23 cellular contexts compared by ENCODE assay signal in the genomic region with DNA sequence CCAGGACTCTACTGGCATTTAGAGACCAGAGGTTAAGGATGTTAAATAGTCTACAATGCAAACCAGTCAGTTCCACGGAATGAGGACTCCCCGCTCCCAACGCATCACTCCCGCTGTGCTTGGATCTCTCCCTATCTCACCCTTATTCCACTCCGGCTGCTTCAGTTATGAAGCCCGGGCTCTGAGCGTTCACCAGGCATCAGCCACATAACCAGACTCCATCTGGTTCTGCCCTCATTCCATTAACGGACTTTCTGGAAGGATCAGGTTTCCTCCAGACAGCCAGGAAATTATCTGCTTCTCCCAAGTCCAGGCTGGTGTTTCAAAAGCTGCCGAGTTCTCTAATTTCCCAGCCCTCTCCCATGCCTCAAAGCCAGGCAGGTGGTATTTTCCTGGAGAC.
DNase-seq lines count a peak whose midpoint lies in the region.
"Had no signal": no experiment of that assay in that cellular context is flagged by ENCODE, and none has a peak within 500 bp of the region (broad histone marks: within the 10 kb centered on the region; RNA-seq: fewer than 3 reads in every experiment).

No MANE protein-coding gene starts in this region.

- no peak overlapping the region for H3K27ac ChIP-seq in mesendoderm (ENCODE audit: low read depth, low read length)
- H3K27ac ChIP-seq: A549, HL-60, PC-9, SK-N-MC had no signal

- H2AK5ac ChIP-seq in mesendoderm (ENCODE audit: low read length) = no peak overlapping the region

- no peaks in the 10 kb centered on the region for H3K36me3 ChIP-seq in mesendoderm (ENCODE audit: control insufficient read depth, insufficient read depth, low read length)
- H3K36me3 ChIP-seq: HAP-1 had no signal

- H3K79me2 ChIP-seq in mesendoderm (ENCODE audit: control insufficient read depth, insufficient read depth, low read length) = no peaks in the 10 kb centered on the region

- no peak overlapping the region for H3K4ac ChIP-seq in mesendoderm (ENCODE audit: low read depth, low read length)

- H2BK15ac ChIP-seq in mesendoderm (replicated peaks; ENCODE audit: low read depth) = peak overlapping the region; percentile 8

- no peak overlapping the region for H4K5ac ChIP-seq in mesendoderm (ENCODE audit: low read length)

- no peak overlapping the region for H3K56ac ChIP-seq in mesendoderm (ENCODE audit: low read length)

- no CpG with 5 or more reads among the region's 9 CpGs for WGBS in mesendoderm (ENCODE audit: extremely low coverage, insufficient coverage, low lambda C conversion rate)

- no peaks in the 10 kb centered on the region for H3K27me3 ChIP-seq in mesendoderm (ENCODE audit: insufficient read depth, low read length, poor library complexity)

- no peak overlapping the region for H3K4me2 ChIP-seq in mesendoderm (ENCODE audit: low read length)
- H3K4me2 ChIP-seq: A549, GM23338, PC-9 had no signal

- no peak overlapping the region for H3K23ac ChIP-seq in mesendoderm (ENCODE audit: low read length)

- peaks cover 6% of the 10 kb centered on the region for H3K4me1 ChIP-seq in mesendoderm (ENCODE audit: control insufficient read depth, low read depth, low read length)
- H3K4me1 ChIP-seq: A549, HAP-1 had no signal

- H3K4me3 ChIP-seq in mesendoderm (ENCODE audit: low read length) = no peak overlapping the region
- H3K4me3 ChIP-seq: A549, GM23338, HAP-1, PC-9, SK-N-MC had no signal

- H3K9ac ChIP-seq in mesendoderm (ENCODE audit: low read length) = no peak overlapping the region

- H4K8ac ChIP-seq in mesendoderm (ENCODE audit: low read depth, low read length) = no peak overlapping the region

- H2BK120ac ChIP-seq in mesendoderm (ENCODE audit: low read depth, low read length) = no peak overlapping the region

- DNase-seq in NCI-H748 (lab: John Stamatoyannopoulos, UW; ENCODE audit: unreplicated experiment) (peak; percentile 4), NCI-H748 treated with DMSO at 0.1 percent for 48 hours (lab: John Stamatoyannopoulos, UW) (no peak), NCI-H1105 (lab: John Stamatoyannopoulos, UW) (peak; percentile 2), SK-N-DZ (ENCODE audit: low spot score) (peak; percentile 11), mesendoderm (no peak), NCI-H128 (lab: John Stamatoyannopoulos, UW; ENCODE audit: unreplicated experiment) (no peak), SW 1271 (lab: John Stamatoyannopoulos, UW) (no peak)
- DNase-seq: CD4-positive, alpha-beta T cell; COR-L47; DMS153; GDM1; NCI-H1092; NCI-H1694 treated with DMSO at 0.1 percent for 48 hours; NCI-H2081 treated with DMSO at 0.1 percent for 48 hours; NCI-H526; PC-9; RPMI8226; SHP77 had no signal

- no peak overlapping the region for H2BK5ac ChIP-seq in mesendoderm (ENCODE audit: low read length)

- H3K79me1 ChIP-seq in mesendoderm (ENCODE audit: low read length) = no peaks in the 10 kb centered on the region

- peak overlapping the region; percentile 25 for H3K18ac ChIP-seq in mesendoderm (ENCODE audit: low read length)

Comparison
In these comparisons a context has a peak if more than half of its experiments do, and no peak if none do; other contexts are left out.
1. DNase-seq: peak in NCI-H748 (single experiment), NCI-H1105 (single experiment) and SK-N-DZ (single experiment); none in NCI-H748 treated with DMSO at 0.1 percent for 48 hours (single experiment), mesendoderm (single experiment), NCI-H128 (single experiment) and SW 1271 (0 of 2).